Comparison of ENCODE assay signal across 9 cellular contexts in the genomic region with DNA sequence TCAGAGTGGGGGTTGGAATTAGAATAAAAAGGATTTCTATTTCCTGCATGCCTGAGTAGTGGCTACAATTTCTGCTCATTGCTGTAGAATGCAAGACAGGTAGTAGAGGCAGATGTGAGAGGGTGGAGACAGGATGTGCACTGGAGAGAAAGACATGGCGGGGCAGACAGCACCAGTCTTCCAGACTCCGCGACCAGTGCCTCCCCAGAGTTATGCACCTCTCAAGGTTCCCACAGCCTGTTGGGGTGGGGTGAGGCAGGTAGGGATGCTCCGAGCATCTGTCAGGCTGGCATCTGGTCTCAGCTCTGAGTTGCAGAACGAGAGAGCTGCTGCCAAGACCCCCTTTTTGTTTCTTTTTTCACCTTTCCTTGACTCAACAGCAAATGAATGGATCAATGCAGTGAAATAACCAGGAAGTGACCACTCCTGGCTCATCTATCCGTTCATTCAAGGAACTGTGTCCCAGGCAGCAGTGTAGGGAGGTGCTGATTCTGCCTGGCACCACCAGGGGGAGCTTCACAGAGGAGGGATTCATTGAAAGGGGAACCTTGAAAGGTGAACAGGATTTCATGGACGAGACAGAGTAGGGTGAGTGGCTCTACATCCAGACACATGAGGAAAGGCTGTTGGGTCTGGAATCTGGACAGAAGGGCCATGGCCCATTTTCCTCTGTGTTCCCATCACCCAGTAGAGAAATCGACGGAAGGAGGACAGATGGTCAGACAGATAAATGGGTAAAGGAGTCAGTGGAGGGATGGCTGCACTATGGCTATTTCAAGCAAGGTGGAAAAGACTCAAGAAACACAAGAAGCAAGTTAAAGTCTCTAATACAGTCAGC. TPM values are rescaled to one million over a fixed set of nuclear protein-coding genes. Genes with fewer than 3 reads are reported as not detected.
DNase-seq lines count a peak whose midpoint lies in the region; ATAC-seq and TF ChIP-seq lines count a peak whose summit lies in the region.
"Had no signal": no experiment of that assay in that cellular context is flagged by ENCODE, and none has a peak within 500 bp of the region (broad histone marks: within the 10 kb centered on the region; RNA-seq: fewer than 3 reads in every experiment).

No MANE protein-coding gene starts in this region.

- no peak overlapping the region for H2BK120ac ChIP-seq in IMR-90 (ENCODE audit: low read depth, low read length)

- ATAC-seq in CD4-positive, alpha-beta T cell (ENCODE audit: poor library complexity): peak; percentile 59
- ATAC-seq in GM19023 (IDR thresholded peaks at IDR 0.05; ENCODE audit: unreplicated experiment): peak; percentile 76
- ATAC-seq in IMR-90 (ENCODE audit: low read depth): peak; percentile 84
- peak; percentile 86 for ATAC-seq in SK-N-SH treated with all-trans-retinoic acid at 6 μM for 48 hours
- peak; percentile 56 for ATAC-seq in activated naive CD8-positive, alpha-beta T cell treated with anti-CD3 and anti-CD28 coated beads, Interleukin-2, amount 50 U/mL, for 24 hours
- ATAC-seq in left cardiac atrium: peak; percentile 65 to 72
- ATAC-seq in GM21515 (IDR thresholded peaks at IDR 0.05; ENCODE audit: unreplicated experiment): no peak

- H3K27me3 ChIP-seq in CD4-positive, alpha-beta T cell (ENCODE audit: control insufficient read depth, insufficient read depth, low read length): peaks cover 4% of the 10 kb centered on the region
- H3K27me3 ChIP-seq in IMR-90 (ENCODE audit: control insufficient read depth, insufficient read depth, low read length) (peaks cover 11% of the 10 kb centered on the region), sigmoid colon (peaks cover 0 to 6% (median 0%) of the 10 kb centered on the region in 3 donors)

- no peak overlapping the region for H2BK20ac ChIP-seq in IMR-90 (ENCODE audit: low read depth, low read length)

- H3K36me3 ChIP-seq in IMR-90 (ENCODE audit: control insufficient read depth, insufficient read depth, low read length): no peaks in the 10 kb centered on the region
- H3K36me3 ChIP-seq in sigmoid colon: no peaks in the 10 kb centered on the region

- H4K8ac ChIP-seq in IMR-90 (ENCODE audit: low read depth in 2 of 2, low read length in 2 of 2): no peak overlapping the region

- DNase-seq in CD4-positive, alpha-beta T cell: peak; percentile 16 to 58 (median 28)
- DNase-seq in IMR-90 (peak; percentile 43), left cardiac atrium (no peak), sigmoid colon (no peak)
- DNase-seq in activated naive CD8-positive, alpha-beta T cell treated with anti-CD3 and anti-CD28 coated beads, Interleukin-2, amount 50 U/mL, for 24 hours: peak; percentile 67

- H3K56ac ChIP-seq in IMR-90 (ENCODE audit: extremely low read depth, insufficient read depth, low read length): no peak overlapping the region

- dilution Hi-C loops in IMR-90 (cut with HindIII; ENCODE audit: low sequenced_read_pairs, unreplicated experiment): no loop called here

- H3K4me1 ChIP-seq in IMR-90 (ENCODE audit: control insufficient read depth, insufficient read depth, low read length): no peaks in the 10 kb centered on the region
- no peaks in the 10 kb centered on the region for H3K4me1 ChIP-seq in sigmoid colon

- no peaks in the 10 kb centered on the region for H3K9me1 ChIP-seq in IMR-90 (ENCODE audit: insufficient read depth, low read length)

- no peak overlapping the region for H2AFZ ChIP-seq in IMR-90 (replicated peaks; ENCODE audit: low read length, poor library complexity)

- TF ChIP-seq RAD21 in IMR-90 (IDR thresholded peaks at IDR 0.05; ENCODE audit: low read length): peak; percentile 51

- H3K9ac ChIP-seq in IMR-90 (ENCODE audit: low read depth, low read length): no peak overlapping the region

- no peak overlapping the region for H4K5ac ChIP-seq in IMR-90 (ENCODE audit: low read depth, low read length)

- H3K23ac ChIP-seq in IMR-90 (ENCODE audit: low read depth, low read length): no peak overlapping the region

- in situ Hi-C loops in IMR-90 (cut with MboI; ENCODE audit: low sequenced_read_pairs): loop anchor here (10.0 kb wide), 2 partner anchors 322 to 622 kb away; no protein-coding TSS in a partner anchor

- peaks cover 42% of the 10 kb centered on the region for H3K27me3 Mint-ChIP-seq in CD4-positive, alpha-beta T cell
- peaks cover 24% of the 10 kb centered on the region for H3K27me3 Mint-ChIP-seq in activated naive CD8-positive, alpha-beta T cell treated with anti-CD3 and anti-CD28 coated beads, Interleukin-2, amount 50 U/mL, for 24 hours

- no peaks in the 10 kb centered on the region for H4K20me1 ChIP-seq in IMR-90 (ENCODE audit: insufficient read depth, low read length)

- H3K9me3 Mint-ChIP-seq in CD4-positive, alpha-beta T cell: peaks cover 2% of the 10 kb centered on the region
- no peaks in the 10 kb centered on the region for H3K9me3 Mint-ChIP-seq in activated naive CD8-positive, alpha-beta T cell treated with anti-CD3 and anti-CD28 coated beads, Interleukin-2, amount 50 U/mL, for 24 hours

- no peak overlapping the region for H2BK15ac ChIP-seq in IMR-90 (ENCODE audit: low read depth, low read length)

- no peak overlapping the region for H3K4me3 Mint-ChIP-seq in CD4-positive, alpha-beta T cell
- H3K4me3 Mint-ChIP-seq in activated naive CD8-positive, alpha-beta T cell treated with anti-CD3 and anti-CD28 coated beads, Interleukin-2, amount 50 U/mL, for 24 hours: no peak overlapping the region

- intact Hi-C loops in CD4-positive, alpha-beta T cell (cut with DNase I, micrococcal nuclease): loop anchor here (5.0 to 10.0 kb wide), 3 partner anchors 188 to 632 kb away; no protein-coding TSS in a partner anchor
- intact Hi-C loops in IMR-90 (cut with micrococcal nuclease) (loop anchor here (1.0 to 10.0 kb wide), 5 partner anchors 169 to 628 kb away; a partner anchor contains a TSS), left cardiac atrium (cut with DNase I) (loop anchor here (5.0 to 10.0 kb wide), 4 partner anchors 192 to 634 kb away; no protein-coding TSS in a partner anchor), sigmoid colon (cut with DNase I) (no loop called here)

- CTCF ChIA-PET in CD4-positive, alpha-beta T cell (lab: Charles Lee): interaction anchor here (0.6 kb wide), 1 partner anchor 1350 kb away, joined by 4 read pairs; no protein-coding TSS in a partner anchor
- CTCF ChIA-PET in IMR-90 (lab: Yijun Ruan, JAX): interaction anchor here (0.6 to 1.5 kb wide), 8 partner anchors 8 to 632 kb away, joined by 3 to 6 read pairs (median 4); a partner anchor contains a TSS

- H3K27ac ChIP-seq in CD4-positive, alpha-beta T cell (ENCODE audit: low read depth, low read length): no peak overlapping the region
- no peak overlapping the region for H3K27ac ChIP-seq in IMR-90 (ENCODE audit: insufficient read depth, low read length)
- no peak overlapping the region for H3K27ac ChIP-seq in sigmoid colon

- H3K79me1 ChIP-seq in IMR-90 (ENCODE audit: low read depth in 1 of 2, low read length in 2 of 2): no peaks in the 10 kb centered on the region

- H3K18ac ChIP-seq in IMR-90 (ENCODE audit: low read depth, low read length): no peak overlapping the region

- H2AK9ac ChIP-seq in IMR-90 (replicated peaks; ENCODE audit: low read depth, low read length, poor library complexity): peak overlapping the region; percentile 1

- H4K91ac ChIP-seq in IMR-90 (ENCODE audit: insufficient read depth, low read depth, low read length): no peak overlapping the region

- 63% methylated on average over 1 of the region's 9 CpGs; no CpG with 5 or more reads in 1 of the 2 experiments for WGBS in IMR-90 (ENCODE audit: extremely low coverage in 2 of 2, insufficient read length in 1 of 2), 2 experiments
- WGBS in sigmoid colon, 2 donors: 45 to 51% methylated on average over 9 of the region's 9 CpGs

- H3K4ac ChIP-seq in IMR-90 (ENCODE audit: low read depth, low read length): no peak overlapping the region

- no peaks in the 10 kb centered on the region for H3K4me1 Mint-ChIP-seq in CD4-positive, alpha-beta T cell (ENCODE audit: low read depth)
- peaks cover 1% of the 10 kb centered on the region for H3K4me1 Mint-ChIP-seq in activated naive CD8-positive, alpha-beta T cell treated with anti-CD3 and anti-CD28 coated beads, Interleukin-2, amount 50 U/mL, for 24 hours

- no peak overlapping the region for H3K14ac ChIP-seq in IMR-90 (replicated peaks; ENCODE audit: low read depth, low read length)

- no peak overlapping the region for H3K4me3 ChIP-seq in IMR-90 (ENCODE audit: insufficient read depth, low read depth, low read length)
- H3K4me3 ChIP-seq in sigmoid colon: no peak overlapping the region

- POLR2A ChIA-PET in CD4-positive, alpha-beta T cell (lab: Charles Lee): no interaction called here
- POLR2A ChIA-PET in IMR-90 (lab: Charles Lee; ENCODE audit: unreplicated experiment): interaction anchor here (0.6 kb wide), 1 partner anchor 1077 kb away, joined by 4 read pairs; no protein-coding TSS in a partner anchor

- TF ChIP-seq POLR2A in IMR-90 (IDR thresholded peaks at IDR 0.05; ENCODE audit: low read depth, low read length) (no peak), sigmoid colon (IDR thresholded peaks at IDR 0.05) (no peak)

- H3K4me2 ChIP-seq in IMR-90 (ENCODE audit: low read depth, low read length): no peak overlapping the region

- H3K9me3 ChIP-seq in CD4-positive, alpha-beta T cell (ENCODE audit: control insufficient read depth, low read length): no peaks in the 10 kb centered on the region
- H3K9me3 ChIP-seq in IMR-90 (ENCODE audit: control insufficient read depth, insufficient read depth, low read length) (no peaks in the 10 kb centered on the region), sigmoid colon (no peaks in the 10 kb centered on the region)

- TF ChIP-seq EP300 in sigmoid colon (IDR thresholded peaks at IDR 0.05): no peak

- H2BK5ac ChIP-seq in IMR-90 (ENCODE audit: low read depth, low read length, poor library complexity, severe bottlenecking): no peak overlapping the region

- no peaks in the 10 kb centered on the region for H3K36me3 Mint-ChIP-seq in CD4-positive, alpha-beta T cell (ENCODE audit: low read depth)
- H3K36me3 Mint-ChIP-seq in activated naive CD8-positive, alpha-beta T cell treated with anti-CD3 and anti-CD28 coated beads, Interleukin-2, amount 50 U/mL, for 24 hours (ENCODE audit: low read depth): no peaks in the 10 kb centered on the region

- TF ChIP-seq CTCF in CD4-positive, alpha-beta T cell (IDR thresholded peaks at IDR 0.05): peak; percentile 84
- TF ChIP-seq CTCF in IMR-90 (conservative IDR thresholded peaks at IDR 0.05; ENCODE audit: low read depth, low read length) (peak; percentile 77), sigmoid colon (IDR thresholded peaks at IDR 0.05) (peak in 3 of 4 experiments; percentile 59 to 76 (median 65))

- no TSS peak for BruUV-seq in IMR-90 (replicated peaks; lab: Mats Ljungman, UMichigan)

- no peak overlapping the region for H3K27ac Mint-ChIP-seq in CD4-positive, alpha-beta T cell
- H3K27ac Mint-ChIP-seq in activated naive CD8-positive, alpha-beta T cell treated with anti-CD3 and anti-CD28 coated beads, Interleukin-2, amount 50 U/mL, for 24 hours: no peak overlapping the region

- H2AK5ac ChIP-seq in IMR-90 (ENCODE audit: low read depth, low read length): no peak overlapping the region

RNA-seq across cellular contexts. Expression of a gene that starts 17.2 kb away (rescaled TPM):
- not detected for total RNA-seq in CD4-positive, alpha-beta T cell
- total RNA-seq in IMR-90 (2012; rRNA removed): not detected in 2 replicates
- polyA plus RNA-seq in IMR-90 (2012; rRNA removed): not detected in 2 replicates
- polyA plus RNA-seq in IMR-90 (2012; cell fraction: cytosol; rRNA removed): not detected in 2 replicates
- polyA plus RNA-seq in IMR-90 (2012; cell fraction: nucleus; rRNA removed; ENCODE audit: low replicate concordance): not detected in 2 replicates
- not detected for total RNA-seq in left cardiac atrium
- total RNA-seq in sigmoid colon: 1 to 10 TPM in 1 of 4 donors, under 1 TPM in 2, not detected in 1; 0.16 to 2.5 (median 0.68) TPM
- under 1 TPM in 1 of 3 donors, not detected in 2; 0.98 TPM for polyA plus RNA-seq in sigmoid colon
- total RNA-seq: subcutaneous adipose tissue had no signal

RNA-seq across cellular contexts. Expression of a gene that starts 20.9 kb away (rescaled TPM):
- total RNA-seq in CD4-positive, alpha-beta T cell: not detected
- total RNA-seq in IMR-90 (2012; rRNA removed) (not detected in 2 replicates), left cardiac atrium (not detected), sigmoid colon (under 1 TPM in 1 of 4 donors, not detected in 3; 0.41 TPM)
- polyA plus RNA-seq in IMR-90 (2012; rRNA removed) (not detected in 2 replicates), sigmoid colon (under 1 TPM in 1 of 3 donors, not detected in 2; 0.57 TPM)
- not detected in 2 replicates for polyA plus RNA-seq in IMR-90 (2012; cell fraction: cytosol; rRNA removed)
- polyA plus RNA-seq in IMR-90 (2012; cell fraction: nucleus; rRNA removed; ENCODE audit: low replicate concordance): not detected in 2 replicates
- total RNA-seq: subcutaneous adipose tissue had no signal

RNA-seq across cellular contexts. Expression of a gene that starts 54.0 kb away (rescaled TPM):
- total RNA-seq in CD4-positive, alpha-beta T cell: 10 to 100 TPM; 33.3 to 39.0 TPM
- total RNA-seq in IMR-90 (2012; rRNA removed) (14.9 and 18.1 TPM in 2 replicates), left cardiac atrium (10 to 100 TPM; 17.1 to 19.6 TPM), sigmoid colon (10 to 100 TPM; 10.9 to 16.6 (median 11.7) TPM)
- polyA plus RNA-seq in IMR-90 (2012; rRNA removed) (7.2 and 7.3 TPM in 2 replicates), sigmoid colon (1 to 10 TPM; 3.0 to 4.5 (median 4.4) TPM)
- polyA plus RNA-seq in IMR-90 (2012; cell fraction: cytosol; rRNA removed): 2.3 and 4.7 TPM in 2 replicates
- 7.2 and 11.8 TPM in 2 replicates for polyA plus RNA-seq in IMR-90 (2012; cell fraction: nucleus; rRNA removed; ENCODE audit: low replicate concordance)

Comparison
In these comparisons a context has a peak if more than half of its experiments do, and no peak if none do; other contexts are left out.
1. DNase-seq: peak in CD4-positive, alpha-beta T cell (10 of 10), IMR-90 (single experiment) and activated naive CD8-positive, alpha-beta T cell treated with anti-CD3 and anti-CD28 coated beads, Interleukin-2, amount 50 U/mL, for 24 hours (single experiment); none in left cardiac atrium (single experiment) and sigmoid colon (single experiment).
2. Peak in every context shown above with its lines, with median percentiles within 50 percentile points of each other: CTCF ChIP-seq.